In genomic region chr2:161308178-161308955, GRCh38 we compare ENCODE assay signal across 8 cellular contexts. TPM values are rescaled to one million over a fixed set of nuclear protein-coding genes. Genes with fewer than 3 reads are reported as not detected.
A peak's percentile ranks its signal among the peaks of the same experiment; 100 is the strongest.
DNase-seq lines count a peak whose midpoint lies in the region; ATAC-seq, FAIRE-seq and TF ChIP-seq lines count a peak whose summit lies in the region.

Gene PSMD14, plus strand, starts transcription at chr2:161308425. Its CDS starts 10,401 bp downstream, at chr2:161318826.

- no peak for TF ChIP-seq CTCF in adrenal gland (IDR thresholded peaks at IDR 0.05)
- TF ChIP-seq CTCF in heart right ventricle (IDR thresholded peaks at IDR 0.05) = no peak
- no peak for TF ChIP-seq CTCF in upper lobe of right lung (IDR thresholded peaks at IDR 0.05)

- ATAC-seq in HG02840 (IDR thresholded peaks at IDR 0.05; ENCODE audit: low FRiP score, unreplicated experiment) (peak; percentile 98), heart right ventricle (peak; percentile 97 to 99 (median 99)), upper lobe of right lung (peak; percentile 99)

- no peaks in the 10 kb centered on the region for H3K9me3 ChIP-seq in adrenal gland (replicated peaks in 1 of 3)
- peaks cover 0 to 13% (median 3%) of the 10 kb centered on the region in 11 donors for H3K9me3 ChIP-seq in heart right ventricle
- no peaks in the 10 kb centered on the region for H3K9me3 ChIP-seq in upper lobe of right lung

- DNase-seq in GM12891 (ENCODE audit: insufficient read length, low spot score) (peak; percentile 56), NCI-H1436 treated with DMSO at 0.1 percent for 48 hours (lab: John Stamatoyannopoulos, UW) (peak; percentile 85), T-helper 1 cell (peak; percentile 80 to 94 (median 82)), adrenal gland (peak; percentile 91 to 97 (median 95)), heart right ventricle (peak; percentile 89 to 92), posterior vena cava (ENCODE audit: low spot score) (peak; percentile 98), upper lobe of right lung (peak; percentile 96)

- H3K4me1 ChIP-seq in adrenal gland (replicated peaks in 1 of 2) (peaks cover 0 to 13% of the 10 kb centered on the region in 2 donors), heart right ventricle (peaks cover 0 to 39% (median 14%) of the 10 kb centered on the region in 9 donors), upper lobe of right lung (peaks cover 15% of the 10 kb centered on the region)

- no peaks in the 10 kb centered on the region for H3K36me3 ChIP-seq in adrenal gland (replicated peaks in 1 of 2)
- H3K36me3 ChIP-seq in heart right ventricle = no peaks in the 10 kb centered on the region
- H3K36me3 ChIP-seq in upper lobe of right lung = no peaks in the 10 kb centered on the region

- peak within 1 kb of the TSS; percentile 76 to 92 (median 88) for H3K27ac ChIP-seq in adrenal gland
- peak within 1 kb of the TSS; percentile 23 to 95 (median 84) for H3K27ac ChIP-seq in heart right ventricle
- peak within 1 kb of the TSS; percentile 89 for H3K27ac ChIP-seq in upper lobe of right lung

- H3K27me3 ChIP-seq in adrenal gland (no peaks in the 10 kb centered on the region), heart right ventricle (no peaks in the 10 kb centered on the region), upper lobe of right lung (no peaks in the 10 kb centered on the region)

- intact Hi-C loops in adrenal gland (cut with DNase I) (loop anchor here in 1 of 2 donors (5.0 kb wide), 1 partner anchor 104 kb away; no protein-coding TSS in a partner anchor), heart right ventricle (cut with DNase I) (loop anchor here in 1 of 10 donors (2.0 kb wide), 1 partner anchor 150 kb away; no protein-coding TSS in a partner anchor), posterior vena cava (cut with DNase I) (no loop called here), upper lobe of right lung (cut with DNase I) (no loop called here)

- TF ChIP-seq POLR2A in GM12891 (IDR thresholded peaks at IDR 0.05; ENCODE audit: low read depth, low read length) (peak; percentile 90), adrenal gland (IDR thresholded peaks at IDR 0.05) (peak; percentile 36 to 79)

- peak; percentile 93 for FAIRE-seq in GM12891 (lab: Jason Lieb, UNC)

- 0 to 1% (median 1%) methylated on average over 17 to 60 of the region's 60 CpGs for WGBS in adrenal gland, 4 donors
- WGBS in heart right ventricle, 2 donors = 0% methylated on average over 60 of the region's 60 CpGs

- H3K4me3 ChIP-seq in adrenal gland (peak within 1 kb of the TSS; percentile 52 to 71 (median 64)), heart right ventricle (peak within 1 kb of the TSS; percentile 62 to 91 (median 79)), upper lobe of right lung (peak within 1 kb of the TSS; percentile 79)

TF ChIP-seq in GM12891, 5 proteins besides CTCF, POLR2A, EP300 and RAD21:
- peak; percentile 80; the same call in 1 of the 2 replicates for TF ChIP-seq TAF1 (IDR thresholded peaks at IDR 0.05; ENCODE audit: low read depth, low read length)
- no peak for TF ChIP-seq PAX5 (IDR thresholded peaks at IDR 0.05; ENCODE audit: insufficient read depth, low read length, severe bottlenecking)
- peak; percentile 85 for TF ChIP-seq POLR2AphosphoS5 (IDR thresholded peaks at IDR 0.05; ENCODE audit: low read depth, low read length)
- TF ChIP-seq POU2F2 (IDR thresholded peaks at IDR 0.05; ENCODE audit: low read depth, low read length) = peak; percentile 82
- TF ChIP-seq SPI1 (IDR thresholded peaks at IDR 0.05; ENCODE audit: low read depth, low read length) = no peak

RNA-seq across cellular contexts. Expression of gene PSMD14, which starts in this region (rescaled TPM):
- polyA plus RNA-seq in GM12891 (2012; ENCODE audit: low read depth, missing spikeins) = 66.5 TPM
- total RNA-seq in adrenal gland (100 to 1,000 TPM in 1 of 8 donors, 10 to 100 TPM in 7; 34.1 to 138 (median 50.2) TPM), heart right ventricle (10 to 100 TPM; 35.5 to 57.3 (median 44.4) TPM), posterior vena cava (10 to 100 TPM; 43.8 to 51.3 TPM), upper lobe of right lung (33.0 TPM)
- polyA plus RNA-seq in adrenal gland (100 to 1,000 TPM in 1 of 3 donors, 10 to 100 TPM in 2; 19.8 to 131 (median 27.6) TPM), heart right ventricle (10 to 100 TPM; 21.6 to 66.9 TPM)

Comparison
In these comparisons a context has a peak if more than half of its experiments do, and no peak if none do; other contexts are left out.
1. Peak in every context shown above with its lines: DNase-seq, ATAC-seq, H3K4me3 ChIP-seq and H3K27ac ChIP-seq.